Comparison of ENCODE assay signal across 25 cellular contexts in the genomic region with DNA sequence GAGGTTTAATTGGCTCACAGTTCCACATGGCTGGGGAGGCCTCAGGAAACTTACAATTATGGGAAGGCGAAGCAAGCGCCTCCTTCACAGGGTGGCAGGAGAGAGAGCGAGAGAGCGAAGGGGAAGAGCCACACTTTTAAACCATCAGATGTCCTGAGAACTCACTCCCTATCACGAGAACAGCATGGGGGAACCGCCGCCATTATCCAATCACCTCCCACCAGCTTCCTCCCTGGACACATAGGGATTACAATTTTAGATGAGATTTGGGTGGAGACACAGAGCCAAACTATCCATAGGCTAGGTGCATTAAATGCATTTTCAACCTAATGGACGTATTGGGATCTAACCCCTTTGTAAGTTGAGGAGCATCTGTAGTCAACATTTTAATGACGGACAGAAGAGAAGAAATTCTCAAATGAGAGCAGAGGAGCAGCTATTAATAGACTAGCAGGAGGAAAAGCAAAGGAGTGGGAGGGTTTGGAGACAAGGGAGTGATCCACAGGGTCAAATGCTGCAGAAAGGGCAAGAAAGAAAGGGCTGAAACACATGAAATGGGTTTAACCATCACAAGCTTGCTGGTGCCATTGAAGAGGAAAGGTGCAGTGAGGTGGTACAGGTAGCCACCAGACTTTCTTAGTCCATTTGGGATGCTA. TPM values are rescaled to one million over a fixed set of nuclear protein-coding genes. Genes with fewer than 3 reads are reported as not detected.
"Had no signal": no experiment of that assay in that cellular context is flagged by ENCODE, and none has a peak within 500 bp of the region (broad histone marks: within the 10 kb centered on the region; RNA-seq: fewer than 3 reads in every experiment).

No MANE protein-coding gene starts in this region.

- H3K9me3 Mint-ChIP-seq: activated CD8-positive, alpha-beta T cell treated with anti-CD3 and anti-CD28 coated beads for 36 hours; activated naive CD4-positive, alpha-beta T cell treated with anti-CD3 and anti-CD28 coated beads, Interleukin-2, amount 50 U/mL, for 24 hours; activated T-cell treated with anti-CD3 and anti-CD28 coated beads, Interleukin-2, amount 50 U/mL, for 72 hours; activated T-helper 2 cell treated with anti-CD3 and anti-CD28 coated beads, Interferon-gamma antibody, Interleukin-2, Interleukin-4, amounts not matched to agents 10 μg/mL and 5 μg/mL and 100 μg/mL, durations not matched to agents 14 hours and 24 hours and 36 hours had no signal

- H3K27ac Mint-ChIP-seq: activated CD8-positive, alpha-beta T cell treated with anti-CD3 and anti-CD28 coated beads for 36 hours; activated naive CD4-positive, alpha-beta T cell treated with anti-CD3 and anti-CD28 coated beads, Interleukin-2, amount 50 U/mL, for 24 hours; activated T-cell treated with anti-CD3 and anti-CD28 coated beads, Interleukin-2, amount 50 U/mL, for 72 hours; activated T-helper 2 cell treated with anti-CD3 and anti-CD28 coated beads, Interferon-gamma antibody, Interleukin-2, Interleukin-4, amounts not matched to agents 10 μg/mL and 5 μg/mL and 100 μg/mL, durations not matched to agents 14 hours and 24 hours and 36 hours had no signal

- H3K27me3 ChIP-seq: ascending aorta, body of pancreas had no signal

- H3K4me3 Mint-ChIP-seq: activated CD8-positive, alpha-beta T cell treated with anti-CD3 and anti-CD28 coated beads for 36 hours; activated naive CD4-positive, alpha-beta T cell treated with anti-CD3 and anti-CD28 coated beads, Interleukin-2, amount 50 U/mL, for 24 hours; activated T-cell treated with anti-CD3 and anti-CD28 coated beads, Interleukin-2, amount 50 U/mL, for 72 hours had no signal

- H3K36me3 ChIP-seq: ascending aorta, WERI-Rb-1 had no signal

- H3K27ac ChIP-seq: ascending aorta, body of pancreas, WERI-Rb-1 had no signal

- ATAC-seq: activated CD4-positive, CD25-positive, alpha-beta regulatory T cell treated with anti-CD3 and anti-CD28 coated beads, Interleukin-2, amount 50 U/mL, for 24 hours; activated CD8-positive, alpha-beta T cell treated with anti-CD3 and anti-CD28 coated beads for 36 hours; activated T-cell treated with anti-CD3 and anti-CD28 coated beads, Interleukin-2, amount 50 U/mL, for 72 hours; body of pancreas had no signal

- DNase-seq: activated CD4-positive, alpha-beta T cell treated with anti-CD3 and anti-CD28 coated beads for 4 hours; activated CD8-positive, alpha-beta memory T cell treated with anti-CD3 and anti-CD28 coated beads, Interleukin-2, amount 50 U/mL, for 4 hours; activated CD8-positive, alpha-beta T cell treated with anti-CD3 and anti-CD28 coated beads for 36 hours; activated gamma-delta T cell treated with Interleukin-2 at 50 U/mL for 16 hours; activated T-cell treated with anti-CD3 and anti-CD28 coated beads, Interleukin-2, amount 50 U/mL, for 72 hours; body of pancreas; central memory CD4-positive, alpha-beta T cell; KG1; NCI-H1092; NCI-H1417; NCI-H1930; NCI-H2171; NCI-H446; NCI-H524; SIG-M5; WERI-Rb-1 had no signal

- H3K27me3 Mint-ChIP-seq: activated CD8-positive, alpha-beta T cell treated with anti-CD3 and anti-CD28 coated beads for 36 hours; activated naive CD4-positive, alpha-beta T cell treated with anti-CD3 and anti-CD28 coated beads, Interleukin-2, amount 50 U/mL, for 24 hours had no signal

- H3K9me3 ChIP-seq: ascending aorta, body of pancreas had no signal

- H3K36me3 Mint-ChIP-seq: activated naive CD4-positive, alpha-beta T cell treated with anti-CD3 and anti-CD28 coated beads, Interleukin-2, amount 50 U/mL, for 24 hours had no signal

- H3K4me3 ChIP-seq: ascending aorta, body of pancreas had no signal

RNA-seq across cellular contexts. Expression of gene ANKRD40CL, which starts 54.5 kb away (rescaled TPM):
- total RNA-seq: activated CD8-positive, alpha-beta T cell treated with anti-CD3 and anti-CD28 coated beads for 36 hours; activated T-cell treated with anti-CD3 and anti-CD28 coated beads, Interleukin-2, amount 50 U/mL, for 72 hours; activated T-helper 2 cell treated with anti-CD3 and anti-CD28 coated beads, Interferon-gamma antibody, Interleukin-2, Interleukin-4, amounts not matched to agents 10 μg/mL and 5 μg/mL and 100 μg/mL, durations not matched to agents 14 hours and 24 hours and 36 hours; ascending aorta; bronchial epithelial cell; LHCN-M2; M059J; RPMI7951; T-helper 2 cell treated with Interferon-gamma antibody and Interleukin-4, amounts not matched to agents 100 ng/mL and 5 ng/mL, for 36 hours had no signal
